ENCODE assay signal across 1 cellular context in genomic region chr10:110483633-110484032, GRCh38.
TF ChIP-seq lines count a peak whose summit lies in the region.

No MANE protein-coding gene starts in this region.

TF ChIP-seq in K562, 482 proteins besides CTCF, POLR2A, EP300 and RAD21 (continued from another document and continues in another):
- TF ChIP-seq AFF4 (CRISPR knock-in tag; IDR thresholded peaks at IDR 0.05) (no peak), SMAD4 (CRISPR knock-in tag; conservative IDR thresholded peaks at IDR 0.05) (peak; percentile 50; the same call in 1 of the 2 replicates), MCM3 (IDR thresholded peaks at IDR 0.05) (no peak), GTF3C2 (IDR thresholded peaks at IDR 0.05; ENCODE audit: borderline replicate concordance, extremely low read depth, insufficient read length) (no peak), ZNF644 (tag; IDR thresholded peaks at IDR 0.05; ENCODE audit: low read depth) (no peak), TSHZ1 (CRISPR knock-in tag; IDR thresholded peaks at IDR 0.05) (no peak), SIRT6 (IDR thresholded peaks at IDR 0.05; ENCODE audit: low read depth, low read length) (no peak), BACH1 (tag; IDR thresholded peaks at IDR 0.05) (peak; percentile 59), ARID3B (CRISPR knock-in tag; IDR thresholded peaks at IDR 0.05; ENCODE audit: borderline replicate concordance) (no peak), RNF2 (IDR thresholded peaks at IDR 0.05) (no peak), CXXC5 (CRISPR knock-in tag; IDR thresholded peaks at IDR 0.05) (no peak), FOXP1 (CRISPR knock-in tag; IDR thresholded peaks at IDR 0.05) (no peak), HIVEP1 (CRISPR knock-in tag; IDR thresholded peaks at IDR 0.05) (no peak), RNF219 (CRISPR knock-in tag; IDR thresholded peaks at IDR 0.05) (no peak), CHAMP1 (IDR thresholded peaks at IDR 0.05) (peak; percentile 90; the same call in 1 of the 2 replicates), NFYB (IDR thresholded peaks at IDR 0.05; ENCODE audit: extremely low read depth, insufficient read length) (no peak), ZNF655 (CRISPR knock-in tag; IDR thresholded peaks at IDR 0.05) (no peak), U2AF2 (optimal IDR thresholded peaks at IDR 0.05; ENCODE audit: low read depth, low read length) (no peak), BRF2 (IDR thresholded peaks at IDR 0.05; ENCODE audit: borderline replicate concordance, insufficient read depth, insufficient read length) (no peak), FOXJ3 (CRISPR knock-in tag; IDR thresholded peaks at IDR 0.05) (no peak), ILK (tag; IDR thresholded peaks at IDR 0.05; ENCODE audit: borderline replicate concordance, low read depth) (no peak), ZNF134 (CRISPR knock-in tag; conservative IDR thresholded peaks at IDR 0.05) (no peak), HMGN3 (IDR thresholded peaks at IDR 0.05; ENCODE audit: borderline replicate concordance, extremely low read depth, insufficient read length, low read depth, low read length) (peak; percentile 28), NBN (IDR thresholded peaks at IDR 0.05; ENCODE audit: low read depth) (peak; percentile 45; the same call in 1 of the 2 replicates), BHLHE40 (IDR thresholded peaks at IDR 0.05; ENCODE audit: low read length) (peak; percentile 63), POU5F1 (IDR thresholded peaks at IDR 0.05; ENCODE audit: borderline replicate concordance, low read depth, low read length, partially characterized antibody) (no peak), HNRNPH1 (optimal IDR thresholded peaks at IDR 0.05; ENCODE audit: low read depth, low read length) (no peak)
